ENCODE assay signal across 8 cellular contexts in genomic region chr11:106087815-106088435, GRCh38. TPM values are rescaled to one million over a fixed set of nuclear protein-coding genes. Genes with fewer than 3 reads are reported as not detected.
A peak's percentile ranks its signal among the peaks of the same experiment; 100 is the strongest.
DNase-seq lines count a peak whose midpoint lies in the region; ATAC-seq and TF ChIP-seq lines count a peak whose summit lies in the region.

No MANE protein-coding gene starts in this region.

- intact Hi-C loops in activated CD4-positive, alpha-beta memory T cell treated with anti-CD3 and anti-CD28 coated beads for 36 hours (cut with micrococcal nuclease) = no loop called here

- no peak overlapping the region for H3K27ac Mint-ChIP-seq in activated CD4-positive, alpha-beta memory T cell treated with anti-CD3 and anti-CD28 coated beads for 36 hours
- peak overlapping the region; percentile 5 to 17 (median 5) for H3K27ac Mint-ChIP-seq in nephron

- DNase-seq in COR-L47 (lab: John Stamatoyannopoulos, UW) (peak; percentile 22), NCI-H2196 treated with DMSO at 0.1 percent for 48 hours (lab: John Stamatoyannopoulos, UW; ENCODE audit: unreplicated experiment) (peak; percentile 14), erythroblast (lab: John Stamatoyannopoulos, UW) (peak; percentile 59 to 76)
- DNase-seq in activated CD4-positive, alpha-beta memory T cell treated with anti-CD3 and anti-CD28 coated beads for 36 hours = peak; percentile 62

- ATAC-seq in GM21526 (IDR thresholded peaks at IDR 0.05; ENCODE audit: low FRiP score, unreplicated experiment) (peak; percentile 31), HG03565 (IDR thresholded peaks at IDR 0.05; ENCODE audit: unreplicated experiment) (no peak), HG02840 (IDR thresholded peaks at IDR 0.05; ENCODE audit: low FRiP score, unreplicated experiment) (no peak)

- POLR2A ChIA-PET in activated CD4-positive, alpha-beta memory T cell treated with anti-CD3 and anti-CD28 coated beads for 36 hours (lab: Charles Lee) = interaction anchor here (0.8 kb wide), 1 partner anchor 11 kb away, joined by 4 read pairs; the partner anchor contains the start of genes AASDHPPT and KBTBD3

- peak; percentile 78 to 88 (median 86) for TF ChIP-seq CTCF in nephron (IDR thresholded peaks at IDR 0.05; ENCODE audit: unreplicated experiment in 3 of 3)

- no peaks in the 10 kb centered on the region for H3K27me3 Mint-ChIP-seq in activated CD4-positive, alpha-beta memory T cell treated with anti-CD3 and anti-CD28 coated beads for 36 hours
- no peaks in the 10 kb centered on the region for H3K27me3 Mint-ChIP-seq in nephron (ENCODE audit: low read depth)

- H3K9me3 Mint-ChIP-seq in activated CD4-positive, alpha-beta memory T cell treated with anti-CD3 and anti-CD28 coated beads for 36 hours = no peaks in the 10 kb centered on the region
- H3K9me3 Mint-ChIP-seq in nephron = no peaks in the 10 kb centered on the region

- peaks cover 26% of the 10 kb centered on the region for H3K36me3 Mint-ChIP-seq in activated CD4-positive, alpha-beta memory T cell treated with anti-CD3 and anti-CD28 coated beads for 36 hours
- H3K36me3 Mint-ChIP-seq in nephron (ENCODE audit: low read depth) = peaks cover 55% of the 10 kb centered on the region

- no peak for TF ChIP-seq POLR2A in erythroblast (IDR thresholded peaks at IDR 0.05; ENCODE audit: low read length)

- H3K4me1 Mint-ChIP-seq in activated CD4-positive, alpha-beta memory T cell treated with anti-CD3 and anti-CD28 coated beads for 36 hours (ENCODE audit: low read depth) = peaks cover 58% of the 10 kb centered on the region
- peaks cover 29% of the 10 kb centered on the region for H3K4me1 Mint-ChIP-seq in nephron

- CTCF ChIA-PET in activated CD4-positive, alpha-beta memory T cell treated with anti-CD3 and anti-CD28 coated beads for 36 hours (lab: Charles Lee) = interaction anchor here (0.6 to 1.8 kb wide), 6 partner anchors 9 to 232 kb away, joined by 3 to 9 read pairs (median 6); partner anchors contain the start of genes AASDHPPT and KBTBD3

- no peak overlapping the region for H3K4me3 Mint-ChIP-seq in activated CD4-positive, alpha-beta memory T cell treated with anti-CD3 and anti-CD28 coated beads for 36 hours
- H3K4me3 Mint-ChIP-seq in nephron = no peak overlapping the region

RNA-seq across cellular contexts. Expression of gene AASDHPPT, which starts 10.5 kb away (rescaled TPM):
- 10 to 100 TPM; 39.4 to 41.8 TPM for total RNA-seq in activated CD4-positive, alpha-beta memory T cell treated with anti-CD3 and anti-CD28 coated beads for 36 hours

RNA-seq across cellular contexts. Expression of gene KBTBD3, which starts 10.8 kb away (rescaled TPM):
- total RNA-seq in activated CD4-positive, alpha-beta memory T cell treated with anti-CD3 and anti-CD28 coated beads for 36 hours = 1 to 10 TPM; 7.0 to 7.7 TPM

Comparison
In these comparisons a context has a peak if more than half of its experiments do, and no peak if none do; other contexts are left out.
1. DNase-seq: peak in every context shown above with its lines; median percentile 68 in erythroblast; 62 in activated CD4-positive, alpha-beta memory T cell treated with anti-CD3 and anti-CD28 coated beads for 36 hours; 22 in COR-L47; 14 in NCI-H2196 treated with DMSO at 0.1 percent for 48 hours.